In genomic region chr5:97163360-97163764, GRCh38 we compare ENCODE assay signal across 1 cellular context.
TF ChIP-seq lines count a peak whose summit lies in the region.

No MANE protein-coding gene starts in this region.

TF ChIP-seq in WTC11, 78 proteins besides CTCF, POLR2A, EP300 and RAD21 (continued from another document):
- TF ChIP-seq ATF6 (CRISPR knock-in tag; IDR thresholded peaks at IDR 0.05) (no peak), PRRX2 (CRISPR knock-in tag; IDR thresholded peaks at IDR 0.05) (no peak), TEAD1 (CRISPR knock-in tag; IDR thresholded peaks at IDR 0.05) (no peak), ZNF532 (CRISPR knock-in tag; IDR thresholded peaks at IDR 0.05; ENCODE audit: borderline replicate concordance) (no peak), GABPB1 (CRISPR knock-in tag; IDR thresholded peaks at IDR 0.05) (no peak), ZNF138 (CRISPR knock-in tag; conservative IDR thresholded peaks at IDR 0.05) (no peak), ZBTB21 (CRISPR knock-in tag; IDR thresholded peaks at IDR 0.05; ENCODE audit: borderline replicate concordance) (no peak), ZNF416 (CRISPR knock-in tag; IDR thresholded peaks at IDR 0.05) (no peak), NR3C1 (CRISPR knock-in tag; conservative IDR thresholded peaks at IDR 0.05; ENCODE audit: low read depth) (no peak), GTF2I (CRISPR knock-in tag; conservative IDR thresholded peaks at IDR 0.05) (no peak), GRHL2 (CRISPR knock-in tag; IDR thresholded peaks at IDR 0.05; ENCODE audit: insufficient replicate concordance, severe bottlenecking) (no peak), OVOL2 (CRISPR knock-in tag; IDR thresholded peaks at IDR 0.05; ENCODE audit: borderline replicate concordance) (no peak), MAX (CRISPR knock-in tag; IDR thresholded peaks at IDR 0.05) (no peak), NFE2L1 (CRISPR knock-in tag; IDR thresholded peaks at IDR 0.05) (no peak), TP53 (CRISPR knock-in tag; IDR thresholded peaks at IDR 0.05) (no peak), TEAD4 (CRISPR knock-in tag; IDR thresholded peaks at IDR 0.05) (no peak), HMGA2 (CRISPR knock-in tag; IDR thresholded peaks at IDR 0.05) (no peak)
